In genomic region chr9:114932502-114932901, GRCh38 we compare ENCODE assay signal across 22 cellular contexts. TPM values are rescaled to one million over a fixed set of nuclear protein-coding genes. Genes with fewer than 3 reads are reported as not detected.
"Had no signal": no experiment of that assay in that cellular context is flagged by ENCODE, and none has a peak within 500 bp of the region (broad histone marks: within the 10 kb centered on the region; RNA-seq: fewer than 3 reads in every experiment).

No MANE protein-coding gene starts in this region.

- DNase-seq: activated CD4-positive, CD25-positive, alpha-beta regulatory T cell treated with anti-CD3 and anti-CD28 coated beads, Interleukin-2, amount 50 U/mL, for 72 hours; activated naive CD4-positive, alpha-beta T cell treated with anti-CD3 and anti-CD28 coated beads for 36 hours; aorta; effector CD4-positive, alpha-beta T cell; heart left ventricle; islet precursor cell; left cardiac atrium; occipital lobe; small intestine; stimulated activated CD4-positive, alpha-beta T cell treated with anti-CD3 and anti-CD28 coated beads, Interleukin-2, amount 100 ng/mL, for 24 hours; transverse colon had no signal

- H3K9me3 ChIP-seq: heart left ventricle, transverse colon, vagina had no signal

- H3K9me3 Mint-ChIP-seq: activated naive CD4-positive, alpha-beta T cell treated with anti-CD3 and anti-CD28 coated beads for 36 hours; neural crest cell; stimulated activated effector memory CD8-positive, alpha-beta T cell treated with anti-CD3 and anti-CD28 coated beads, Interleukin-12 subunit alpha, Interleukin-12 subunit beta, amount 100 ng/mL, for 72 hours; T-helper 2 cell treated with Interferon-gamma antibody and Interleukin-4, amounts not matched to agents 5 μg/mL and 100 μg/mL, for 36 hours had no signal

- H3K27ac Mint-ChIP-seq: activated naive CD4-positive, alpha-beta T cell treated with anti-CD3 and anti-CD28 coated beads for 36 hours; brain; stimulated activated effector memory CD8-positive, alpha-beta T cell treated with anti-CD3 and anti-CD28 coated beads, Interleukin-12 subunit alpha, Interleukin-12 subunit beta, amount 100 ng/mL, for 72 hours; T-helper 2 cell treated with Interferon-gamma antibody and Interleukin-4, amounts not matched to agents 5 μg/mL and 100 μg/mL, for 36 hours had no signal

- H3K4me1 ChIP-seq: transverse colon, vagina had no signal

- H3K36me3 Mint-ChIP-seq: brain had no signal

- H3K27ac ChIP-seq: heart left ventricle, transverse colon, vagina, VCaP had no signal

- ATAC-seq: heart left ventricle; left cardiac atrium; sciatic nerve; stimulated activated effector memory CD8-positive, alpha-beta T cell treated with anti-CD3 and anti-CD28 coated beads, Interleukin-12 subunit alpha, Interleukin-12 subunit beta, amount 100 ng/mL, for 72 hours had no signal

- H3K4me3 Mint-ChIP-seq: activated naive CD4-positive, alpha-beta T cell treated with anti-CD3 and anti-CD28 coated beads for 36 hours; brain; neural crest cell; stimulated activated effector memory CD8-positive, alpha-beta T cell treated with anti-CD3 and anti-CD28 coated beads, Interleukin-12 subunit alpha, Interleukin-12 subunit beta, amount 100 ng/mL, for 72 hours; T-helper 2 cell treated with Interferon-gamma antibody and Interleukin-4, amounts not matched to agents 5 μg/mL and 100 μg/mL, for 36 hours had no signal

- H3K36me3 ChIP-seq: heart left ventricle, transverse colon, vagina had no signal

- H3K27me3 ChIP-seq: transverse colon, vagina had no signal

- H3K4me3 ChIP-seq: heart left ventricle, transverse colon, vagina had no signal

RNA-seq across cellular contexts. Expression of gene TNFSF8, which starts 2.1 kb away (rescaled TPM):
- total RNA-seq: chondrocyte, epithelial cell of proximal tubule, fibroblast of villous mesenchyme, myocyte, neural crest cell had no signal
